In the genomic region with DNA sequence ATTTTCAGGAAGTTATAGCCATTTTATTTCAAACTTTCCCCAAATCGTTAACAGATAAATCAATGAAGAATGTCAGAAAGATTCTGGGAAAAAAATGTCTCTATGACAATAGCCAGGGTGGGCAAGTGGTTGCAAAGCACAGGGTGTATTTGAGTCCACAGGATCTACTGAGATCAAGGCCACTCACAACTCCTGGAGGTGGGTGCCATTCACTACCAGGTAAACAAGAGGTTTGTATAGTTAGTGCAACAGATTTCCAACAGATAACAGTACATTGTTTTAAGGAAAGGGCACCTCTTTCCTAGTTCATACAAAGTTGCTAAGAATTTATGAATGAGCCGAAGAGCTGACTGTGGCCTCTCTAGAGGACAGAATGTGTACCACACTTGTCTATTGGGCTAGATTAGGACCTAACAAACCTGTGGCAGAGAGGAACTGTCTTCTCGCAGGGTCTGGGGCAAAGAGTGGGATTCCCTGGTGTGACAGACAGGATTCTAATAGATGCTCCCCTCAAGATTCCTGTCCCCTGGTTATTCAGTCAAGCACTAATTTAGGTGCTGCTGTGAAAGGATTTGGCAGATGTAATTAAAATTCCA, we compare ENCODE assay signal across 1 cellular context.
TF ChIP-seq lines count a peak whose summit lies in the region.

No MANE protein-coding gene starts in this region.

TF ChIP-seq in GM12878, 131 proteins besides CTCF, POLR2A, EP300 and RAD21:
- TF ChIP-seq HCFC1 (IDR thresholded peaks at IDR 0.05; ENCODE audit: low read length) (no peak), ZNF622 (IDR thresholded peaks at IDR 0.05) (no peak), IKZF1 (conservative IDR thresholded peaks at IDR 0.05) (no peak), DPF2 (IDR thresholded peaks at IDR 0.05) (no peak), CBX5 (IDR thresholded peaks at IDR 0.05; ENCODE audit: low read depth) (no peak), ZSCAN29 (IDR thresholded peaks at IDR 0.05) (no peak), ASH2L (IDR thresholded peaks at IDR 0.05; ENCODE audit: borderline replicate concordance, low read depth) (no peak), SIX5 (IDR thresholded peaks at IDR 0.05; ENCODE audit: low read depth, low read length, severe bottlenecking) (no peak)
- TF ChIP-seq, protein P1, sequence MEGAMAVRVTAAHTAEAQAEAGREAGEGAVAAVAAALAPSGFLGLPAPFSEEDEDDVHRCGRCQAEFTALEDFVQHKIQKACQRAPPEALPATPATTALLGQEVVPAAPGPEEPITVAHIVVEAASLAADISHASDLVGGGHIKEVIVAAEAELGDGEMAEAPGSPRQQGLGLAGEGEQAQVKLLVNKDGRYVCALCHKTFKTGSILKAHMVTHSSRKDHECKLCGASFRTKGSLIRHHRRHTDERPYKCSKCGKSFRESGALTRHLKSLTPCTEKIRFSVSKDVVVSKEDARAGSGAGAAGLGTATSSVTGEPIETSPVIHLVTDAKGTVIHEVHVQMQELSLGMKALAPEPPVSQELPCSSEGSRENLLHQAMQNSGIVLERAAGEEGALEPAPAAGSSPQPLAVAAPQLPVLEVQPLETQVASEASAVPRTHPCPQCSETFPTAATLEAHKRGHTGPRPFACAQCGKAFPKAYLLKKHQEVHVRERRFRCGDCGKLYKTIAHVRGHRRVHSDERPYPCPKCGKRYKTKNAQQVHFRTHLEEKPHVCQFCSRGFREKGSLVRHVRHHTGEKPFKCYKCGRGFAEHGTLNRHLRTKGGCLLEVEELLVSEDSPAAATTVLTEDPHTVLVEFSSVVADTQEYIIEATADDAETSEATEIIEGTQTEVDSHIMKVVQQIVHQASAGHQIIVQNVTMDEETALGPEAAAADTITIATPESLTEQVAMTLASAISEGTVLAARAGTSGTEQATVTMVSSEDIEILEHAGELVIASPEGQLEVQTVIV (IDR thresholded peaks at IDR 0.05; ENCODE audit: borderline replicate concordance, partially characterized antibody) = no peak
- TF ChIP-seq, protein P2, sequence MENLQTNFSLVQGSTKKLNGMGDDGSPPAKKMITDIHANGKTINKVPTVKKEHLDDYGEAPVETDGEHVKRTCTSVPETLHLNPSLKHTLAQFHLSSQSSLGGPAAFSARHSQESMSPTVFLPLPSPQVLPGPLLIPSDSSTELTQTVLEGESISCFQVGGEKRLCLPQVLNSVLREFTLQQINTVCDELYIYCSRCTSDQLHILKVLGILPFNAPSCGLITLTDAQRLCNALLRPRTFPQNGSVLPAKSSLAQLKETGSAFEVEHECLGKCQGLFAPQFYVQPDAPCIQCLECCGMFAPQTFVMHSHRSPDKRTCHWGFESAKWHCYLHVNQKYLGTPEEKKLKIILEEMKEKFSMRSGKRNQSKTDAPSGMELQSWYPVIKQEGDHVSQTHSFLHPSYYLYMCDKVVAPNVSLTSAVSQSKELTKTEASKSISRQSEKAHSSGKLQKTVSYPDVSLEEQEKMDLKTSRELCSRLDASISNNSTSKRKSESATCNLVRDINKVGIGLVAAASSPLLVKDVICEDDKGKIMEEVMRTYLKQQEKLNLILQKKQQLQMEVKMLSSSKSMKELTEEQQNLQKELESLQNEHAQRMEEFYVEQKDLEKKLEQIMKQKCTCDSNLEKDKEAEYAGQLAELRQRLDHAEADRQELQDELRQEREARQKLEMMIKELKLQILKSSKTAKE (IDR thresholded peaks at IDR 0.05; ENCODE audit: low read depth, poor library complexity, severe bottlenecking) = no peak
TF ChIP-seq in GM12878: peak in this region for 0.
